In the genomic region with DNA sequence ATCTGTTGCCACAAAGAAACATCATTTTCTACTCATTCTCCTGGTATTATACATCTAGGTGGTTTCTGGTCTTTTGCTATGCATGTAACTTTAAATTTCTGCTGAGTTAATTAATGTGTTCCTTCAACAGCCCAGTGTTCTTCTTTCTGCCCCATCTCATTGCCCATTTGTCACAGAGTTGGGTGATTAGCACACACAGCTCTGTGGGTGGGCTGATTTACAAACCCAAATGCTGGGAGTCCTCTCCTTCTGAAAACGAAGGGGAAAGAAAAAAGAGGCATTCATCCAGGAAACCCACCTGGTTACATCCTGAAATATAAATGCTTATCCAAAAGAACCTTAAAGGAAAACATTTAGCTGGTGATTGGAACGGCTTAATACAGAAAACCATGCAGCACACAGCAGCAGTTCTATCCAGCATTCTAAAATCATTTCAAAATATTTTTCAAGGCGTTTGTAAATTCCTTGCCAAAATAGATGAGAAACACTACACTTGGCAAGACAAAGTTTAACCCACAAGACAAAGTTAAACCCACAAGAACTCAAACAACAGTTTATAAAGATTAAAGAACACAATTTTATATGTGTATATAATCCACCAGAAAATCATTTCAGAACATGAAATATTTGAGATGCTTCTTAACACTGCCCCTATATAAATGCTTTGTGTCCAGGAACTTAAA, we compare ENCODE assay signal across 22 cellular contexts.
A peak's percentile ranks its signal among the peaks of the same experiment; 100 is the strongest.
DNase-seq lines count a peak whose midpoint lies in the region; ATAC-seq and TF ChIP-seq lines count a peak whose summit lies in the region.
"Had no signal": no experiment of that assay in that cellular context is flagged by ENCODE, and none has a peak within 500 bp of the region (broad histone marks: within the 10 kb centered on the region; RNA-seq: fewer than 3 reads in every experiment).

No MANE protein-coding gene starts in this region.

- H3K27ac ChIP-seq in right cardiac atrium (ENCODE audit: low read length) = peak overlapping the region; percentile 29

- TF ChIP-seq CTCF in omental fat pad (IDR thresholded peaks at IDR 0.05) = no peak

- ATAC-seq in right cardiac atrium (no peak), left ventricle myocardium superior (no peak), omental fat pad (ENCODE audit: low FRiP score) (peak; percentile 37)
- no peak for ATAC-seq in activated naive CD4-positive, alpha-beta T cell treated with anti-CD3 and anti-CD28 coated beads, Interleukin-2, amount 50 U/mL, for 72 hours
- ATAC-seq: gastrocnemius medialis; HepG2; natural killer cell treated with Interleukin-12 subunit alpha and Interleukin-12 subunit beta and Interleukin-15 and Interleukin-18, amount 100 ng/mL, for 72 hours had no signal

- H3K9me3 ChIP-seq in right cardiac atrium (ENCODE audit: control insufficient read depth, low read length) = no peaks in the 10 kb centered on the region
- H3K9me3 ChIP-seq: gastrocnemius medialis had no signal

- intact Hi-C loops in right cardiac atrium (cut with DNase I) = no loop called here
- intact Hi-C loops in left ventricle myocardium superior (cut with micrococcal nuclease) = no loop called here

- no peaks in the 10 kb centered on the region for H3K27me3 ChIP-seq in right cardiac atrium (ENCODE audit: control insufficient read depth, insufficient read depth)
- H3K27me3 ChIP-seq: gastrocnemius medialis had no signal

- no peaks in the 10 kb centered on the region for H3K36me3 Mint-ChIP-seq in activated naive CD4-positive, alpha-beta T cell treated with anti-CD3 and anti-CD28 coated beads, Interleukin-2, amount 50 U/mL, for 72 hours
- H3K36me3 Mint-ChIP-seq: natural killer cell treated with Interleukin-12 subunit alpha and Interleukin-12 subunit beta and Interleukin-15 and Interleukin-18, amount 100 ng/mL, for 72 hours had no signal

- DNase-seq in right cardiac atrium (no peak), left ventricle myocardium superior (no peak), fibroblast of peridontal ligament (ENCODE audit: extremely low read depth) (peak; percentile 76), omental fat pad (ENCODE audit: low spot score) (no peak), NCI-H524 (lab: John Stamatoyannopoulos, UW) (no peak), COLO668 (lab: John Stamatoyannopoulos, UW; ENCODE audit: unreplicated experiment) (no peak)
- DNase-seq in activated naive CD4-positive, alpha-beta T cell treated with anti-CD3 and anti-CD28 coated beads, Interleukin-2, amount 50 U/mL, for 72 hours (ENCODE audit: low spot score in 2 of 2) = no peak
- DNase-seq in activated effector memory CD4-positive, alpha-beta T cell treated with Interleukin-2 at 50 U/mL for 16 hours = no peak
- DNase-seq: 8988T; activated CD8-positive, alpha-beta memory T cell treated with anti-CD3 and anti-CD28 coated beads for 24 hours; activated naive CD4-positive, alpha-beta T cell treated with anti-CD3 and anti-CD28 coated beads, Interleukin-2, amount 50 U/mL, for 16 hours; activated T-cell treated with anti-CD3 and anti-CD28 coated beads, Interleukin-2, amount 50 U/mL, for 48 hours; cortex of kidney; gastrocnemius medialis; NCI-H1417 treated with DMSO at 0.1 percent for 48 hours; NCI-H2107; NCI-H510A; stimulated activated naive CD4-positive, alpha-beta T cell had no signal

- WGBS in right cardiac atrium = 30% methylated on average over 3 of the region's 3 CpGs

- no peaks in the 10 kb centered on the region for H3K9me3 Mint-ChIP-seq in activated naive CD4-positive, alpha-beta T cell treated with anti-CD3 and anti-CD28 coated beads, Interleukin-2, amount 50 U/mL, for 72 hours
- H3K9me3 Mint-ChIP-seq: brain; natural killer cell treated with Interleukin-12 subunit alpha and Interleukin-12 subunit beta and Interleukin-15 and Interleukin-18, amount 100 ng/mL, for 72 hours; type B pancreatic cell had no signal

- H3K4me1 ChIP-seq in right cardiac atrium (ENCODE audit: control insufficient read depth, insufficient read depth, low read length) = no peaks in the 10 kb centered on the region
- H3K4me1 ChIP-seq: gastrocnemius medialis had no signal

- no peak overlapping the region for H3K4me3 ChIP-seq in right cardiac atrium (ENCODE audit: low read length)
- H3K4me3 ChIP-seq: gastrocnemius medialis had no signal

- H3K27ac Mint-ChIP-seq in activated naive CD4-positive, alpha-beta T cell treated with anti-CD3 and anti-CD28 coated beads, Interleukin-2, amount 50 U/mL, for 72 hours = no peak overlapping the region
- H3K27ac Mint-ChIP-seq: natural killer cell treated with Interleukin-12 subunit alpha and Interleukin-12 subunit beta and Interleukin-15 and Interleukin-18, amount 100 ng/mL, for 72 hours; type B pancreatic cell had no signal
